Comparison of ENCODE assay signal across 15 cellular contexts in the genomic region with DNA sequence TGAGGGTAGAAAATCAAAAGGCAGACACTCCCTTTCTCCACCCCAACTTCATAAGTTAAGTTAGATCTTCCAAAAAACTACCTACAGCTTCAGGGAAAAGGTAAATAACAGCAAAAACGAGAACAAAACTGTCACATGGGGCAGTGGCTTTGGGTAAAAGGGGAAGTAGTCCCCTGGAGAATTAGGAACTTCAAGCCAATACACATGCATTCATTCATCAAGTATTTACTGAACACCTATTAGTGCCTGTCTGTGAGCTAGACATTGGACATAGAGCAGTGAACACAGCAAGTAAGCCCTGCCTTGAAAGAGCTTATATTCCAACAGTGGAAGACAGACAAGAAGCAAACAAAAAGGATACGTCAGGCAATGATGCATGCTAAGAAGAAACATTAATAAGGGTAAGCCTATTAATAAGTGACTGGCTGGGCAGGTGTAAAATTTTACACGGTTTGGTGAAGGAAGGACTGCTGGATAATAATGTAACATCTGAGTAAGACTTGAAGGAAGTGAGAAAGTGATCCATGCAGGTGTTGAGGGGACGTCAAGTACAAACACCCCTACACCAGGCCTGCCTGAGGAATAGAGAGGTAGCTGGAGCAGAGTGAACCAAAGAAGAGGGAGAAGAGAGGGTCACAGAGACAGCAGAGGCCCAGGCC.
DNase-seq lines count a peak whose midpoint lies in the region; ATAC-seq, FAIRE-seq and TF ChIP-seq lines count a peak whose summit lies in the region.
"Had no signal": no experiment of that assay in that cellular context is flagged by ENCODE, and none has a peak within 500 bp of the region (broad histone marks: within the 10 kb centered on the region; RNA-seq: fewer than 3 reads in every experiment).

No MANE protein-coding gene starts in this region.

- H4K8ac ChIP-seq in neuronal stem cell (ENCODE audit: low read depth, low read length), result no peak overlapping the region

- no peak overlapping the region for H3K23ac ChIP-seq in neuronal stem cell (ENCODE audit: low read depth, low read length, poor library complexity)

- DNase-seq in SKM-1 treated with dmso at 0.1 percent for 144 hours (lab: John Stamatoyannopoulos, UW; ENCODE audit: unreplicated experiment) (peak; percentile 28), SKM-1 (lab: John Stamatoyannopoulos, UW; ENCODE audit: unreplicated experiment) (no peak), NB4 (ENCODE audit: low read depth) (peak; percentile 21), urothelium cell line (ENCODE audit: low spot score) (no peak), neuronal stem cell (ENCODE audit: low spot score) (no peak), activated gamma-delta T cell (lab: John Stamatoyannopoulos, UW) (no peak)
- DNase-seq in stimulated activated CD4-positive, alpha-beta T cell treated with anti-CD3 and anti-CD28 coated beads, Interleukin-2, amount 100 ng/mL, for 48 hours, result no peak
- DNase-seq: CD4-positive, alpha-beta memory T cell; central memory CD4-positive, alpha-beta T cell; EL; gastrocnemius medialis; NCI-H2171 treated with DMSO at 0.1 percent for 48 hours; PC-9 had no signal

- H3K18ac ChIP-seq in neuronal stem cell (ENCODE audit: low read length), result no peak overlapping the region

- no peak overlapping the region for H2AK5ac ChIP-seq in neuronal stem cell (ENCODE audit: low read depth, low read length)

- no peaks in the 10 kb centered on the region for H3K9me3 ChIP-seq in neuronal stem cell (replicated peaks in 1 of 2; ENCODE audit: control insufficient read depth in 2 of 2, insufficient read depth in 1 of 2, low read depth in 1 of 2, low read length in 2 of 2)
- H3K9me3 ChIP-seq: gastrocnemius medialis had no signal

- no peaks in the 10 kb centered on the region for H3K79me1 ChIP-seq in neuronal stem cell (ENCODE audit: low read depth, low read length)

- H3K14ac ChIP-seq in neuronal stem cell (ENCODE audit: low read length), result no peak overlapping the region

- no peak for TF ChIP-seq CTCF in NB4 (IDR thresholded peaks at IDR 0.05; ENCODE audit: low read depth, low read length)

- no CpG with 5 or more reads among the region's 4 CpGs for WGBS in neuronal stem cell (ENCODE audit: extremely low coverage in 2 of 2, insufficient read length in 2 of 2, insufficient replicate concordance in 1 of 2), 2 donors

- no peak overlapping the region for H2BK5ac ChIP-seq in neuronal stem cell (ENCODE audit: low read length)

- no peaks in the 10 kb centered on the region for H3K4me1 ChIP-seq in neuronal stem cell (ENCODE audit: control insufficient read depth in 2 of 2, insufficient read depth in 1 of 2, low read depth in 1 of 2, low read length in 2 of 2)

- H3K4ac ChIP-seq in neuronal stem cell (ENCODE audit: low read length), result no peak overlapping the region

- peak; percentile 68 for ATAC-seq in HG02852 (IDR thresholded peaks at IDR 0.05; ENCODE audit: unreplicated experiment)
- ATAC-seq: gastrocnemius medialis, sciatic nerve had no signal

- no peak for TF ChIP-seq POLR2A in NB4 (IDR thresholded peaks at IDR 0.05; ENCODE audit: extremely low read depth, insufficient read length)

- no peak overlapping the region for H3K4me3 ChIP-seq in NB4 (ENCODE audit: low read depth, low read length)
- no peak overlapping the region for H3K4me3 ChIP-seq in neuronal stem cell (ENCODE audit: low read length in 2 of 2)
- H3K4me3 ChIP-seq: gastrocnemius medialis, PC-9 had no signal

- H3K27ac ChIP-seq in neuronal stem cell (replicated peaks; ENCODE audit: low read length), result no peak overlapping the region
- H3K27ac ChIP-seq: gastrocnemius medialis, PC-9 had no signal

- no peaks in the 10 kb centered on the region for H3K36me3 ChIP-seq in neuronal stem cell (replicated peaks in 1 of 2; ENCODE audit: control insufficient read depth in 2 of 2, insufficient read depth in 2 of 2, low read length in 2 of 2)
- H3K36me3 ChIP-seq: gastrocnemius medialis had no signal

- H3K27me3 ChIP-seq in neuronal stem cell (ENCODE audit: control insufficient read depth in 3 of 3, insufficient read depth in 3 of 3, low read depth in 1 of 3, low read length in 3 of 3), result no peaks in the 10 kb centered on the region
- H3K27me3 ChIP-seq: gastrocnemius medialis had no signal

- no peak overlapping the region for H2AFZ ChIP-seq in neuronal stem cell (ENCODE audit: low read length)

- H2BK12ac ChIP-seq in neuronal stem cell (ENCODE audit: low read length), result no peak overlapping the region

- no peak overlapping the region for H2BK15ac ChIP-seq in neuronal stem cell (ENCODE audit: low read length)

- no peak for FAIRE-seq in urothelium cell line (lab: Jason Lieb, UNC)

- no peak overlapping the region for H2BK120ac ChIP-seq in neuronal stem cell (ENCODE audit: low read depth, low read length)

- no peak overlapping the region for H3K4me2 ChIP-seq in neuronal stem cell (ENCODE audit: insufficient read depth, low read length, poor library complexity, severe bottlenecking)
- H3K4me2 ChIP-seq: PC-9 had no signal

- no peak overlapping the region for H4K91ac ChIP-seq in neuronal stem cell (ENCODE audit: low read depth, low read length, poor library complexity)

- no peak overlapping the region for H3K9ac ChIP-seq in neuronal stem cell (ENCODE audit: low read depth, low read length, poor library complexity)

Comparison
In these comparisons a context has a peak if more than half of its experiments do, and no peak if none do; other contexts are left out.
1. DNase-seq: peak in SKM-1 treated with dmso at 0.1 percent for 144 hours (single experiment) and NB4 (single experiment); none in SKM-1 (single experiment), urothelium cell line (single experiment), neuronal stem cell (single experiment), stimulated activated CD4-positive, alpha-beta T cell treated with anti-CD3 and anti-CD28 coated beads, Interleukin-2, amount 100 ng/mL, for 48 hours (0 of 2) and activated gamma-delta T cell (single experiment).